In genomic region chr13:95741584-95742563, GRCh38 we compare ENCODE assay signal across 16 cellular contexts.
DNase-seq lines count a peak whose midpoint lies in the region; ATAC-seq and TF ChIP-seq lines count a peak whose summit lies in the region.
"Had no signal": no experiment of that assay in that cellular context is flagged by ENCODE, and none has a peak within 500 bp of the region (broad histone marks: within the 10 kb centered on the region; RNA-seq: fewer than 3 reads in every experiment).

No MANE protein-coding gene starts in this region.

- H2AFZ ChIP-seq in PC-9, result no peak overlapping the region

- H3K27me3 ChIP-seq in right cardiac atrium (ENCODE audit: control insufficient read depth, insufficient read depth) (no peaks in the 10 kb centered on the region), right atrium auricular region (no peaks in the 10 kb centered on the region), PC-9 (ENCODE audit: insufficient read depth, low read depth) (no peaks in the 10 kb centered on the region)
- H3K27me3 ChIP-seq: thyroid gland had no signal

- no peaks in the 10 kb centered on the region for H3K36me3 ChIP-seq in right atrium auricular region
- no peaks in the 10 kb centered on the region for H3K36me3 ChIP-seq in mucosa of descending colon (ENCODE audit: low read depth)
- H3K36me3 ChIP-seq in PC-9 (ENCODE audit: low read depth), result no peaks in the 10 kb centered on the region
- H3K36me3 ChIP-seq: thyroid gland had no signal

- H3K4me3 ChIP-seq in right cardiac atrium (ENCODE audit: low read length), result no peak overlapping the region
- H3K4me3 ChIP-seq in right atrium auricular region, result no peak overlapping the region
- no peak overlapping the region for H3K4me3 ChIP-seq in mucosa of descending colon
- H3K4me3 ChIP-seq in PC-9, result no peak overlapping the region
- H3K4me3 ChIP-seq: thyroid gland had no signal

- peak in 1 of 3 donors; percentile 24 for DNase-seq in right cardiac atrium
- DNase-seq in right atrium auricular region (ENCODE audit: low spot score), result no peak
- no peak for DNase-seq in mucosa of descending colon
- DNase-seq in NCI-H1417 treated with DMSO at 0.1 percent for 48 hours (lab: John Stamatoyannopoulos, UW), result no peak
- no peak for DNase-seq in PC-9
- no peak for DNase-seq in erythroblast (lab: John Stamatoyannopoulos, UW)
- DNase-seq: activated naive CD4-positive, alpha-beta T cell treated with anti-CD3 and anti-CD28 coated beads, Interleukin-2, amount 10 ng/mL, durations not matched to agents 7 days and 5 days; activated T-cell treated with anti-CD3 and anti-CD28 coated beads, Interleukin-2, amount 50 U/mL, for 1 hour; CD4-positive, alpha-beta T cell; effector memory CD8-positive, alpha-beta T cell; NCI-H2029; NCI-H510A treated with DMSO at 0.1 percent for 48 hours; thyroid gland had no signal

- ATAC-seq in right cardiac atrium, result peak; percentile 31 to 43
- peak; percentile 62 for ATAC-seq in HG03432 (IDR thresholded peaks at IDR 0.05; ENCODE audit: unreplicated experiment)
- peak; percentile 42 for ATAC-seq in mucosa of descending colon
- ATAC-seq in HG03097 (IDR thresholded peaks at IDR 0.05; ENCODE audit: low FRiP score, unreplicated experiment), result no peak
- ATAC-seq: effector memory CD8-positive, alpha-beta T cell had no signal

- no peak overlapping the region for H3K27ac ChIP-seq in right cardiac atrium (ENCODE audit: low read length)
- no peak overlapping the region for H3K27ac ChIP-seq in right atrium auricular region
- H3K27ac ChIP-seq in PC-9, result no peak overlapping the region
- H3K27ac ChIP-seq: HL-60, thyroid gland had no signal

- H3K9me3 ChIP-seq in right cardiac atrium (ENCODE audit: control insufficient read depth, low read length) (no peaks in the 10 kb centered on the region), right atrium auricular region (no peaks in the 10 kb centered on the region), mucosa of descending colon (no peaks in the 10 kb centered on the region), PC-9 (ENCODE audit: insufficient read depth, low read depth) (no peaks in the 10 kb centered on the region)
- H3K9me3 ChIP-seq: thyroid gland had no signal

- H3K79me2 ChIP-seq in PC-9 (ENCODE audit: low read depth), result peaks cover 25% of the 10 kb centered on the region; the same call in 1 of the 2 replicates

- TF ChIP-seq CTCF in right atrium auricular region (IDR thresholded peaks at IDR 0.05), result no peak
- TF ChIP-seq CTCF in mucosa of descending colon (IDR thresholded peaks at IDR 0.05), result no peak
- TF ChIP-seq CTCF in PC-9 (conservative IDR thresholded peaks at IDR 0.05), result no peak

- peaks cover 10% of the 10 kb centered on the region for H3K4me1 ChIP-seq in right cardiac atrium (ENCODE audit: control insufficient read depth, insufficient read depth, low read length)
- peaks cover 0 to 6% of the 10 kb centered on the region in 2 donors for H3K4me1 ChIP-seq in right atrium auricular region
- no peaks in the 10 kb centered on the region for H3K4me1 ChIP-seq in mucosa of descending colon (ENCODE audit: low read depth)
- no peaks in the 10 kb centered on the region for H3K4me1 ChIP-seq in PC-9 (replicated peaks; ENCODE audit: insufficient read depth)

- H3K9me2 ChIP-seq in PC-9 (ENCODE audit: insufficient read depth), result no peaks in the 10 kb centered on the region

- H4K20me1 ChIP-seq in PC-9 (ENCODE audit: insufficient read depth), result no peaks in the 10 kb centered on the region

- no TSS peak for BruUV-seq in PC-9 (replicated peaks; lab: Mats Ljungman, UMichigan)

- no peak for TF ChIP-seq POLR2A in erythroblast (IDR thresholded peaks at IDR 0.05; ENCODE audit: low read length)

- POLR2A ChIA-PET in PC-9 (lab: Charles Lee; ENCODE audit: unreplicated experiment), result no interaction called here

- CTCF ChIA-PET in PC-9 (lab: Charles Lee), result no interaction called here

- intact Hi-C loops in right cardiac atrium (cut with DNase I), result no loop called here
- intact Hi-C loops in mucosa of descending colon (cut with DNase I, micrococcal nuclease), result no loop called here
- intact Hi-C loops in PC-9 (cut with micrococcal nuclease; ENCODE audit: unreplicated experiment), result no loop called here

- H3F3A ChIP-seq in PC-9 (ENCODE audit: insufficient read depth, low read depth), result 0 out of 2 replicates have a peak, but pooled peaks cover 7% of the 10 kb centered on the region

- no peak overlapping the region for H3K4me2 ChIP-seq in PC-9

- WGBS in right cardiac atrium, result 98% methylated on average over 4 of the region's 4 CpGs
